In the genomic region with DNA sequence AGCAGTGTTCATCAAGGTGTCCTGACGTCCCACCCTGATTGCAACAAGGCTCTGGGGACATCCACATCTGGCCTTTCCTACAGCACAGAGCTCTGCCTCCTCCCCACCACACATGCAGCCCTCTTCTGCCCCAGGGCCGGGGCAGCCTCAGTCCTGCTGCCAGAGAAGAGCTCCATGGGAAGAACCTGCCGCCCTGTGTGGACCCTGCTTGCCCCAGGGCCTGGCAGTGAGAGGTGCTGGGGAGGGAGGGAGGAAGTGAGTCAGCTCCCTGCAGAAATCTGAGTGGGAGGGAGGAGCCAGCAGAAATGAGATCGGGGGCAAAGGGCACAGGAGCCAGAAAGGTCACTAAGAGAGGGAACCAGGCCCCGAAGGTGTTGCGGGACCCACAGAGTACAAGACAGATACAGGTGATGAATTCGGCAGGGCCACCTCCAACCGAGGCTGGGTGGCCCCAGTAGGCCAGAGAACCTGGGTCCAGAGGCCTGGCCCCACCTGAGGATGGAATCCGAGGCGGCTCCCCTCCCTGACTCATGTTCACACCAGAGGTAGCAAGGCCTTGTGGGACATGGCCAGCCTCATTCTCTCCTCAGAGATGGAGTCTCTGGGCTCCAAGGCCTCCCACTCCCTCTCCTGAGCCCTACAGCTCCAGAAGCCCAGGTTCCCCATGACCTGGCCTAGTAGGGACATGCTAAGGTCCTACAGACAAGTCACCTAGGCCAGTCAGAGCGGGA, we compare ENCODE assay signal across 8 cellular contexts.
DNase-seq lines count a peak whose midpoint lies in the region; ATAC-seq and FAIRE-seq lines count a peak whose summit lies in the region.

No MANE protein-coding gene starts in this region.

- DNase-seq in DMS53 (lab: John Stamatoyannopoulos, UW) (peak; percentile 85), RCC 7860 (ENCODE audit: low spot score) (peak; percentile 51), iPS-NIHi11 (ENCODE audit: low spot score) (peak; percentile 51)
- peak; percentile 60 for DNase-seq in activated naive CD4-positive, alpha-beta T cell treated with anti-CD3 and anti-CD28 coated beads, Interleukin-2, amount 50 U/mL, for 16 hours
- DNase-seq in stimulated activated CD4-positive, alpha-beta T cell treated with anti-CD3 and anti-CD28 coated beads, Interleukin-4, amount 100 ng/mL, for 1 hour: peak; percentile 60

- ATAC-seq in GM21723 (IDR thresholded peaks at IDR 0.05; ENCODE audit: unreplicated experiment): no peak
- no peak for ATAC-seq in GM21576 (IDR thresholded peaks at IDR 0.05; ENCODE audit: unreplicated experiment)
- no peak for ATAC-seq in HG03469 (IDR thresholded peaks at IDR 0.05; ENCODE audit: unreplicated experiment)

- no peak for FAIRE-seq in RCC 7860 (lab: Jason Lieb, UNC)
